ENCODE assay signal across 32 cellular contexts in genomic region chr7:101419831-101420230, GRCh38. TPM values are rescaled to one million over a fixed set of nuclear protein-coding genes. Genes with fewer than 3 reads are reported as not detected.
"Had no signal": no experiment of that assay in that cellular context is flagged by ENCODE, and none has a peak within 500 bp of the region (broad histone marks: within the 10 kb centered on the region; RNA-seq: fewer than 3 reads in every experiment).

No MANE protein-coding gene starts in this region.

- DNase-seq: activated CD4-positive, alpha-beta T cell treated with anti-CD3 and anti-CD28 coated beads for 1 hour; activated CD4-positive, alpha-beta T cell treated with anti-CD3 and anti-CD28 coated beads for 4 hours; activated CD4-positive, alpha-beta T cell treated with anti-CD3 and anti-CD28 coated beads, Interleukin-2, amount 10 ng/mL, durations not matched to agents 7 days and 5 days; activated CD4-positive, alpha-beta T cell treated with anti-CD3 and anti-CD28 coated beads, Interleukin-2, amount 50 U/mL, for 4 hours; activated CD8-positive, alpha-beta memory T cell treated with anti-CD3 and anti-CD28 coated beads for 24 hours; activated CD8-positive, alpha-beta T cell treated with anti-CD3 and anti-CD28 coated beads for 36 hours; activated effector memory CD4-positive, alpha-beta T cell treated with Interleukin-2 at 50 U/mL for 16 hours; activated gamma-delta T cell treated with Interleukin-2 at 50 U/mL for 16 hours; activated naive CD4-positive, alpha-beta T cell treated with anti-CD3 and anti-CD28 coated beads, Interleukin-2, amount 50 U/mL, for 16 hours; activated naive CD4-positive, alpha-beta T cell treated with Interleukin-2 at 50 U/mL for 16 hours; activated T-cell treated with anti-CD3 and anti-CD28 coated beads, Interleukin-2, amount 50 U/mL, for 4 hours; amniotic stem cell; anterior cingulate cortex; brain microvascular endothelial cell; dorsolateral prefrontal cortex; effector memory CD4-positive, alpha-beta T cell; foreskin fibroblast; head of caudate nucleus; T-helper 2 cell had no signal

- H3K27ac ChIP-seq: brain microvascular endothelial cell, coronary artery, dorsolateral prefrontal cortex had no signal

- H3K36me3 ChIP-seq: brain microvascular endothelial cell had no signal

- H3K9me3 Mint-ChIP-seq: activated CD4-positive, alpha-beta T cell treated with anti-CD3 and anti-CD28 coated beads, Interleukin-2, amount 10 ng/mL, durations not matched to agents 7 days and 5 days; activated CD8-positive, alpha-beta T cell treated with anti-CD3 and anti-CD28 coated beads for 36 hours; activated T-cell treated with anti-CD3 and anti-CD28 coated beads, Interleukin-2, amount 50 U/mL, for 4 hours; activated T-helper 17 cell treated with anti-CD3 and anti-CD28 coated beads, Interleukin-2, amount 50 U/mL, for 72 hours; central memory CD8-positive, alpha-beta T cell; dendritic cell treated with granulocyte-macrophage colony-stimulating factor and Interleukin-4, amounts not matched to agents 40 ng/mL and 50 ng/mL, for 4 days; endodermal cell had no signal

- H3K27ac Mint-ChIP-seq: activated CD4-positive, alpha-beta T cell treated with anti-CD3 and anti-CD28 coated beads, Interleukin-2, amount 10 ng/mL, durations not matched to agents 7 days and 5 days; activated CD8-positive, alpha-beta T cell treated with anti-CD3 and anti-CD28 coated beads for 36 hours; activated naive CD8-positive, alpha-beta T cell; activated T-helper 17 cell treated with anti-CD3 and anti-CD28 coated beads, Interleukin-2, amount 50 U/mL, for 72 hours; dendritic cell treated with granulocyte-macrophage colony-stimulating factor and Interleukin-4, amounts not matched to agents 40 ng/mL and 50 ng/mL, for 4 days; endodermal cell had no signal

- H3K4me1 Mint-ChIP-seq: activated T-helper 17 cell treated with anti-CD3 and anti-CD28 coated beads, Interleukin-2, amount 50 U/mL, for 72 hours; central memory CD8-positive, alpha-beta T cell; endodermal cell had no signal

- ATAC-seq: activated T-cell treated with anti-CD3 and anti-CD28 coated beads, Interleukin-2, amount 50 U/mL, for 4 hours; activated T-helper 17 cell treated with anti-CD3 and anti-CD28 coated beads, Interleukin-2, amount 50 U/mL, for 72 hours had no signal

- H3K4me3 Mint-ChIP-seq: activated CD4-positive, alpha-beta T cell treated with anti-CD3 and anti-CD28 coated beads, Interleukin-2, amount 10 ng/mL, durations not matched to agents 7 days and 5 days; activated CD8-positive, alpha-beta T cell treated with anti-CD3 and anti-CD28 coated beads for 36 hours; activated naive CD8-positive, alpha-beta T cell; activated T-cell treated with anti-CD3 and anti-CD28 coated beads, Interleukin-2, amount 50 U/mL, for 4 hours; activated T-helper 17 cell treated with anti-CD3 and anti-CD28 coated beads, Interleukin-2, amount 50 U/mL, for 72 hours; central memory CD8-positive, alpha-beta T cell; dendritic cell treated with granulocyte-macrophage colony-stimulating factor and Interleukin-4, amounts not matched to agents 40 ng/mL and 50 ng/mL, for 4 days; endodermal cell had no signal

- H3K36me3 Mint-ChIP-seq: activated naive CD8-positive, alpha-beta T cell had no signal

- H3K4me3 ChIP-seq: coronary artery, dorsolateral prefrontal cortex had no signal

- H3K27me3 ChIP-seq: brain microvascular endothelial cell had no signal

- FAIRE-seq: astrocyte, bronchial epithelial cell, frontal cortex had no signal

RNA-seq across cellular contexts. Expression of gene COL26A1, which starts 57.2 kb away (rescaled TPM):
- total RNA-seq: activated CD4-positive, alpha-beta T cell treated with anti-CD3 and anti-CD28 coated beads, Interleukin-2, amount 10 ng/mL, durations not matched to agents 7 days and 5 days; activated CD8-positive, alpha-beta T cell treated with anti-CD3 and anti-CD28 coated beads for 36 hours; activated T-helper 17 cell treated with anti-CD3 and anti-CD28 coated beads, Interleukin-2, amount 50 U/mL, for 72 hours; bronchial epithelial cell; cardiac septum; epithelial cell of proximal tubule; esophagus mucosa; T-helper 1 cell treated with Interleukin-12 subunit alpha and Interleukin-12 subunit beta and Interleukin-4 antibody, amounts not matched to agents 30 ng/mL and 1 ng/mL, for 36 hours had no signal
